ENCODE assay signal across 19 cellular contexts in genomic region chr15:95499397-95499796, GRCh38.
"Had no signal": no experiment of that assay in that cellular context is flagged by ENCODE, and none has a peak within 500 bp of the region (broad histone marks: within the 10 kb centered on the region; RNA-seq: fewer than 3 reads in every experiment).

No MANE protein-coding gene starts in this region.

- H3K27me3 ChIP-seq: colonic mucosa, hepatocyte, left lung, spleen, testis, vagina had no signal

- H3K36me3 Mint-ChIP-seq: immature natural killer cell had no signal

- H3K4me3 Mint-ChIP-seq: activated naive CD4-positive, alpha-beta T cell treated with anti-CD3 and anti-CD28 coated beads for 36 hours; activated T-cell treated with anti-CD3 and anti-CD28 coated beads, Interleukin-2, amount 50 U/mL, for 24 hours; immature natural killer cell had no signal

- H3K27ac Mint-ChIP-seq: activated naive CD4-positive, alpha-beta T cell treated with anti-CD3 and anti-CD28 coated beads for 36 hours; activated T-cell treated with anti-CD3 and anti-CD28 coated beads, Interleukin-2, amount 50 U/mL, for 24 hours; immature natural killer cell had no signal

- H3K4me1 Mint-ChIP-seq: immature natural killer cell had no signal

- H3K36me3 ChIP-seq: colonic mucosa, left lung, spleen, vagina had no signal

- H3K27ac ChIP-seq: colonic mucosa, hepatocyte, left lung, spleen, testis, vagina had no signal

- H3K9me3 Mint-ChIP-seq: activated naive CD4-positive, alpha-beta T cell treated with anti-CD3 and anti-CD28 coated beads for 36 hours; activated T-cell treated with anti-CD3 and anti-CD28 coated beads, Interleukin-2, amount 50 U/mL, for 24 hours had no signal

- H2AFZ ChIP-seq: hepatocyte had no signal

- ATAC-seq: left lung had no signal

- H3K4me2 ChIP-seq: hepatocyte had no signal

- H3K79me2 ChIP-seq: hepatocyte had no signal

- H3K9me3 ChIP-seq: colonic mucosa, left lung, spleen, testis, vagina had no signal

- DNase-seq: activated CD4-positive, alpha-beta T cell treated with anti-CD3 and anti-CD28 coated beads for 1 hour; activated CD8-positive, alpha-beta memory T cell treated with anti-CD3 and anti-CD28 coated beads, Interleukin-2, amount 50 U/mL, for 4 hours; activated effector memory CD4-positive, alpha-beta T cell treated with Interleukin-2 at 50 U/mL for 16 hours; activated naive CD4-positive, alpha-beta T cell treated with anti-CD3 and anti-CD28 coated beads for 36 hours; activated T-cell treated with anti-CD3 and anti-CD28 coated beads, Interleukin-2, amount 50 U/mL, for 24 hours; amygdala; colonic mucosa; foreskin melanocyte; immature natural killer cell; left lung; mammary epithelial cell; spleen; stimulated activated CD4-positive, alpha-beta T cell treated with anti-CD3 and anti-CD28 coated beads, Interleukin-4, amount 100 ng/mL, for 1 hour; stimulated activated naive CD4-positive, alpha-beta T cell; T-helper 9 cell; testis; trophoblast cell had no signal

- H3K4me3 ChIP-seq: colonic mucosa, hepatocyte, left lung, spleen, testis, vagina had no signal

- H3K4me1 ChIP-seq: colonic mucosa, left lung, spleen, testis had no signal
